ENCODE assay signal across 13 cellular contexts in the genomic region with DNA sequence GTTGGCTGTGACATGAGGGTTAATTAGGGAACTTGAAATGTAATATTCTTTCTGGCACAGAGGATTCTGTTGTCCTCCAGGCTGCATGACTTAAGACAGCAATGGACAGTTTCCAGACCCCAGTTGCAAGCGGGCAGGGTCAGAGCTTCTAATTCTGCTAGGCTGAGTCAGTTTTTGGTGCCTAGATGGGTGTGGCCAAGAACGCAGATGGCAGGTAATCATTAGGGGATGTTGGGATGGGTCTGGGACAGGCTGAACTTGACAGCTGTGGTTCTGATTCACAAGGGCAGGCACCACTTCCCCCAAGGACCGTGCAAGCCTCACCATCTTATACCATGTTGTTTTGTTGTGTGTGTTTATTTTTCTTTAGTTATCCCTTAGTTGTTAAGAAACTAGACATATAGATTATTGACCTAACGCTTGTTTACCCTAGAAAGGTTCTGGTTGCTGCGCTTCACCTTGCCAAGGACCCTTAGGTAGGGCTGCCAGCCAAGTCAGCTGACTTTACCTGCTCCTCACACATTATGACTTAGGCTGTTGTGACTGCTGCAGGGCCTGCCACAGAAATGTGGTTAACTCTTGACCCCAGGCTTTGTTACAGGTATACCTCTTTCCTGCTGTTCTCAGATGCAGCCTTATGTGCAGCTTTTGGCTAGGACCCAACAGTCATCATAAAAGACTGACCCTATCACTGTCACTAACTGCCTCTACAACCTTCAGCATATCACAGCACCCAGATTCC.
A peak's percentile ranks its signal among the peaks of the same experiment; 100 is the strongest.
DNase-seq lines count a peak whose midpoint lies in the region; ATAC-seq and TF ChIP-seq lines count a peak whose summit lies in the region.
"Had no signal": no experiment of that assay in that cellular context is flagged by ENCODE, and none has a peak within 500 bp of the region (broad histone marks: within the 10 kb centered on the region; RNA-seq: fewer than 3 reads in every experiment).

No MANE protein-coding gene starts in this region.

- intact Hi-C loops in CD8-positive, alpha-beta T cell (cut with DNase I, micrococcal nuclease), result loop anchor here in 1 of 2 experiments (2.0 kb wide), 1 partner anchor 15 kb away; no protein-coding TSS in a partner anchor

- H2AFZ ChIP-seq in SK-N-SH (ENCODE audit: low read depth), result no peak overlapping the region

- 76% methylated on average over 5 of the region's 5 CpGs for WGBS in SK-N-SH (ENCODE audit: low lambda C conversion rate)

- peaks cover 7% of the 10 kb centered on the region for H3F3A ChIP-seq in SK-N-SH (replicated peaks; ENCODE audit: insufficient read depth)

- H3K27me3 ChIP-seq in CD8-positive, alpha-beta T cell (ENCODE audit: insufficient read depth, low read length), result no peaks in the 10 kb centered on the region
- H3K27me3 ChIP-seq in SK-N-SH (ENCODE audit: insufficient read depth), result no peaks in the 10 kb centered on the region
- H3K27me3 ChIP-seq: gastrocnemius medialis, suprapubic skin had no signal

- DNase-seq in AG10803 (ENCODE audit: low read depth) (peak; percentile 31), SK-N-SH (no peak), foreskin fibroblast (peak; percentile 44 to 74), dedifferentiated amniotic fluid mesenchymal stem cell (ENCODE audit: extremely low spot score) (no peak), NCI-H187 treated with DMSO at 0.1 percent for 48 hours (lab: John Stamatoyannopoulos, UW) (no peak)
- DNase-seq in CD8-positive, alpha-beta T cell, result no peak
- DNase-seq in stimulated activated CD4-positive, alpha-beta T cell treated with anti-CD3 and anti-CD28 coated beads, Interleukin-15, amount 100 ng/mL, for 24 hours, result no peak
- DNase-seq: activated CD8-positive, alpha-beta memory T cell treated with anti-CD3 and anti-CD28 coated beads for 24 hours; dermis blood vessel endothelial cell; KG1 had no signal

- TF ChIP-seq RAD21 in SK-N-SH (IDR thresholded peaks at IDR 0.05; ENCODE audit: low read length), result no peak

- H3K4me3 ChIP-seq in AG10803 (ENCODE audit: low read length), result no peak overlapping the region
- no peak overlapping the region for H3K4me3 ChIP-seq in CD8-positive, alpha-beta T cell (ENCODE audit: low read depth, low read length)
- H3K4me3 ChIP-seq in SK-N-SH (ENCODE audit: low read depth in 2 of 2, low read length in 1 of 2), result no peak overlapping the region
- no peak overlapping the region for H3K4me3 ChIP-seq in foreskin fibroblast (ENCODE audit: low read depth in 1 of 2, low read length in 2 of 2)
- H3K4me3 ChIP-seq: suprapubic skin had no signal

- H3K9me2 ChIP-seq in SK-N-SH, result no peaks in the 10 kb centered on the region

- peaks cover 89% of the 10 kb centered on the region for H3K4me1 Mint-ChIP-seq in CD8-positive, alpha-beta T cell (ENCODE audit: low read depth)

- no peaks in the 10 kb centered on the region for H4K20me1 ChIP-seq in SK-N-SH (ENCODE audit: insufficient read depth)

- H3K27ac ChIP-seq in CD8-positive, alpha-beta T cell (ENCODE audit: low read depth, low read length), result no peak overlapping the region
- no peak overlapping the region for H3K27ac ChIP-seq in SK-N-SH (ENCODE audit: low read depth in 2 of 2, low read length in 1 of 2)
- H3K27ac ChIP-seq: suprapubic skin had no signal

- no peaks in the 10 kb centered on the region for H3K9me3 Mint-ChIP-seq in CD8-positive, alpha-beta T cell

- H3K79me2 ChIP-seq in SK-N-SH (ENCODE audit: insufficient read depth), result no peaks in the 10 kb centered on the region

- no peak for TF ChIP-seq EP300 in SK-N-SH (IDR thresholded peaks at IDR 0.05; ENCODE audit: borderline replicate concordance in 1 of 2, low read depth in 1 of 2, low read length in 1 of 2)

- peaks cover 26% of the 10 kb centered on the region for H3K36me3 Mint-ChIP-seq in CD8-positive, alpha-beta T cell

- no peak for ATAC-seq in CD8-positive, alpha-beta T cell
- no peak for ATAC-seq in GM21717 (IDR thresholded peaks at IDR 0.05; ENCODE audit: unreplicated experiment)

- H3K27ac Mint-ChIP-seq in CD8-positive, alpha-beta T cell, result peak overlapping the region; percentile 88

- no peak for TF ChIP-seq CTCF in AG10803 (conservative IDR thresholded peaks at IDR 0.05; ENCODE audit: low read length)
- no peak for TF ChIP-seq CTCF in CD8-positive, alpha-beta T cell (IDR thresholded peaks at IDR 0.05)
- no peak for TF ChIP-seq CTCF in SK-N-SH (IDR thresholded peaks at IDR 0.05)
- TF ChIP-seq CTCF in foreskin fibroblast (IDR thresholded peaks at IDR 0.05; ENCODE audit: low read depth, low read length), result no peak

- H3K9ac ChIP-seq in SK-N-SH, result no peak overlapping the region

- no peak overlapping the region for H3K4me2 ChIP-seq in SK-N-SH

- no peaks in the 10 kb centered on the region for H3K36me3 ChIP-seq in CD8-positive, alpha-beta T cell (ENCODE audit: insufficient read depth, low read length)
- H3K36me3 ChIP-seq in SK-N-SH (replicated peaks in 1 of 2; ENCODE audit: control insufficient read depth in 1 of 2, insufficient read depth in 2 of 2, low read length in 1 of 2), result no peaks in the 10 kb centered on the region
- H3K36me3 ChIP-seq: gastrocnemius medialis, suprapubic skin had no signal

- no peaks in the 10 kb centered on the region for H3K27me3 Mint-ChIP-seq in CD8-positive, alpha-beta T cell (ENCODE audit: low read depth)

- H3K4me3 Mint-ChIP-seq in CD8-positive, alpha-beta T cell, result peak overlapping the region; percentile 44

- POLR2A ChIA-PET in CD8-positive, alpha-beta T cell (lab: Charles Lee), result interaction anchor here (1.0 to 1.8 kb wide), 3 partner anchors 8 to 117 kb away, joined by 3 to 7 read pairs (median 4); a partner anchor contains a TSS
- POLR2A ChIA-PET in SK-N-SH (lab: Yijun Ruan, JAX), result no interaction called here

- H3K9me3 ChIP-seq in CD8-positive, alpha-beta T cell (ENCODE audit: low read length), result no peaks in the 10 kb centered on the region
- H3K9me3 ChIP-seq in SK-N-SH, result no peaks in the 10 kb centered on the region
- H3K9me3 ChIP-seq: gastrocnemius medialis, suprapubic skin had no signal

- CTCF ChIA-PET in CD8-positive, alpha-beta T cell (lab: Charles Lee), result interaction anchor here (1.6 to 4.4 kb wide), 2 partner anchors 26 to 36 kb away, joined by 4 to 22 read pairs; no protein-coding TSS in a partner anchor
- CTCF ChIA-PET in SK-N-SH (lab: Yijun Ruan, JAX), result interaction anchor here (0.8 to 1.7 kb wide), 3 partner anchors 11 to 378 kb away, joined by 3 read pairs; no protein-coding TSS in a partner anchor

- peaks cover 69% of the 10 kb centered on the region for H3K4me1 ChIP-seq in CD8-positive, alpha-beta T cell (ENCODE audit: insufficient read depth, low read length)
- H3K4me1 ChIP-seq in SK-N-SH (ENCODE audit: control insufficient read depth in 1 of 2, insufficient read depth in 2 of 2, low read depth in 1 of 2, low read length in 1 of 2), result peaks cover 0 to 11% of the 10 kb centered on the region in 2 experiments; a peak in 1 of 4 replicates
- H3K4me1 ChIP-seq: suprapubic skin had no signal

TF ChIP-seq in SK-N-SH, 30 proteins besides CTCF, POLR2A, EP300 and RAD21:
- TF ChIP-seq TCF12 (IDR thresholded peaks at IDR 0.05), result peak; percentile 42; the same call in 1 of the 2 replicates
- TF ChIP-seq, protein P1, sequence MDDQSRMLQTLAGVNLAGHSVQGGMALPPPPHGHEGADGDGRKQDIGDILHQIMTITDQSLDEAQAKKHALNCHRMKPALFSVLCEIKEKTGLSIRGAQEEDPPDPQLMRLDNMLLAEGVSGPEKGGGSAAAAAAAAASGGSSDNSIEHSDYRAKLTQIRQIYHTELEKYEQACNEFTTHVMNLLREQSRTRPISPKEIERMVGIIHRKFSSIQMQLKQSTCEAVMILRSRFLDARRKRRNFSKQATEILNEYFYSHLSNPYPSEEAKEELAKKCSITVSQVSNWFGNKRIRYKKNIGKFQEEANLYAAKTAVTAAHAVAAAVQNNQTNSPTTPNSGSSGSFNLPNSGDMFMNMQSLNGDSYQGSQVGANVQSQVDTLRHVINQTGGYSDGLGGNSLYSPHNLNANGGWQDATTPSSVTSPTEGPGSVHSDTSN (IDR thresholded peaks at IDR 0.05), result peak; percentile 35
- TF ChIP-seq RCOR1 (IDR thresholded peaks at IDR 0.05; ENCODE audit: low read length), result no peak

Comparison
In these comparisons a context has a peak if more than half of its experiments do, and no peak if none do; other contexts are left out.
1. DNase-seq: peak in AG10803 (single experiment) and foreskin fibroblast (2 of 2); none in CD8-positive, alpha-beta T cell (0 of 7), SK-N-SH (single experiment), dedifferentiated amniotic fluid mesenchymal stem cell (single experiment), stimulated activated CD4-positive, alpha-beta T cell treated with anti-CD3 and anti-CD28 coated beads, Interleukin-15, amount 100 ng/mL, for 24 hours (single experiment) and NCI-H187 treated with DMSO at 0.1 percent for 48 hours (single experiment).